Comparison of ENCODE assay signal across 9 cellular contexts in the genomic region with DNA sequence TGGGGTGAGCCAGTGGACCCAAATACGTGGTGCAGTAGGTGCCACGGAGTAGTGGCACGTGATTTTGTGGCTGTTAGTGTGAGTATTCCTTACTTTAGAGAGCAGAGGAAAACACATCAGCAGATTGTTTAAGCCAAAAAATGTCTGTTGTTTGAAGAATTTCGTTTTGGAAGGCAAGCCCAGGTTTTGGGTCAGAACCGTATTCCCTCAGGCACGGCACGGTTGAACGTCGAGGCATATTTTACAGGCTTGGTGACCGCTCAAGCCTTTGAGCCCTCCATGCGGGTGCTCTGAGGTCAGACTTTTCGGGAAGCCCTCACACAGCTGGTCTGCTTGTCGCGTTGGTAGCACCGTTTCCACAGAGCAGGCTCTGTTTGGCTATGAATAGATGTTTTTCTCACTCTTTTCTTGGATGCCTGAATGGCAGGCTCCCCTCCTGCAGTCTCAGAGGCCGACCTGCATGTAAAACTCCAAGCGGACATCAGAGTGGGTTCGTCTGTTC. TPM values are rescaled to one million over a fixed set of nuclear protein-coding genes. Genes with fewer than 3 reads are reported as not detected.
A peak's percentile ranks its signal among the peaks of the same experiment; 100 is the strongest.
DNase-seq lines count a peak whose midpoint lies in the region; ATAC-seq and TF ChIP-seq lines count a peak whose summit lies in the region.
"Had no signal": no experiment of that assay in that cellular context is flagged by ENCODE, and none has a peak within 500 bp of the region (broad histone marks: within the 10 kb centered on the region; RNA-seq: fewer than 3 reads in every experiment).

No MANE protein-coding gene starts in this region.

- H3K36me3 Mint-ChIP-seq in stimulated activated naive CD8-positive, alpha-beta T cell treated with anti-CD3 and anti-CD28 coated beads, Interleukin-15, Interleukin-2, amounts not matched to agents 100 ng/mL and 50 ng/mL, for 24 hours (ENCODE audit: low read depth), result no peaks in the 10 kb centered on the region
- H3K36me3 Mint-ChIP-seq in endodermal cell (ENCODE audit: low read depth) (no peaks in the 10 kb centered on the region), nephron progenitor cell (ENCODE audit: low read depth) (peaks cover 10% of the 10 kb centered on the region)

- TF ChIP-seq CTCF in endodermal cell (conservative IDR thresholded peaks at IDR 0.05), result no peak
- TF ChIP-seq CTCF in nephron progenitor cell (IDR thresholded peaks at IDR 0.05), result no peak

- H3K9ac ChIP-seq in endodermal cell (ENCODE audit: extremely low read depth, low read length, poor library complexity, severe bottlenecking), result no peak overlapping the region

- ATAC-seq in stimulated activated naive CD8-positive, alpha-beta T cell treated with anti-CD3 and anti-CD28 coated beads, Interleukin-15, amount 100 ng/mL, for 72 hours, result no peak
- ATAC-seq in GM21447 (IDR thresholded peaks at IDR 0.05; ENCODE audit: unreplicated experiment), result no peak

- peaks cover 72% of the 10 kb centered on the region for H3K4me1 Mint-ChIP-seq in stimulated activated naive CD8-positive, alpha-beta T cell treated with anti-CD3 and anti-CD28 coated beads, Interleukin-15, Interleukin-2, amounts not matched to agents 100 ng/mL and 50 ng/mL, for 24 hours (ENCODE audit: low read depth)
- H3K4me1 Mint-ChIP-seq in stimulated activated naive CD8-positive, alpha-beta T cell treated with anti-CD3 and anti-CD28 coated beads, Interleukin-15, amount 100 ng/mL, for 72 hours, result peaks cover 64% of the 10 kb centered on the region
- H3K4me1 Mint-ChIP-seq in endodermal cell (peaks cover 2% of the 10 kb centered on the region), nephron progenitor cell (peaks cover 53% of the 10 kb centered on the region)

- H3K27ac Mint-ChIP-seq in stimulated activated naive CD8-positive, alpha-beta T cell treated with anti-CD3 and anti-CD28 coated beads, Interleukin-15, Interleukin-2, amounts not matched to agents 100 ng/mL and 50 ng/mL, for 24 hours, result peak overlapping the region; percentile 99
- peak overlapping the region in 1 of 2 donors; percentile 99 for H3K27ac Mint-ChIP-seq in stimulated activated naive CD8-positive, alpha-beta T cell treated with anti-CD3 and anti-CD28 coated beads, Interleukin-15, amount 100 ng/mL, for 72 hours
- H3K27ac Mint-ChIP-seq in endodermal cell (no peak overlapping the region), nephron progenitor cell (peak overlapping the region; percentile 39)

- no peak overlapping the region for H3K4me3 ChIP-seq in endodermal cell (ENCODE audit: low read length)

- H3K27ac ChIP-seq in endodermal cell (ENCODE audit: low read depth, low read length), result peak overlapping the region; percentile 80

- no peak for DNase-seq in stimulated activated naive CD8-positive, alpha-beta T cell treated with anti-CD3 and anti-CD28 coated beads, Interleukin-15, amount 100 ng/mL, for 72 hours
- DNase-seq in endodermal cell, result no peak
- no peak for DNase-seq in nephron progenitor cell
- DNase-seq in mesenteric fat pad (ENCODE audit: low spot score), result no peak
- no peak for DNase-seq in T1000 (lab: John Stamatoyannopoulos, UW)
- no peak for DNase-seq in NOMO-1 treated with dmso at 0.1 percent for 144 hours (lab: John Stamatoyannopoulos, UW; ENCODE audit: unreplicated experiment)
- DNase-seq: COR-L47 had no signal

- H3K9me3 ChIP-seq in endodermal cell (ENCODE audit: control insufficient read depth, low read length), result no peaks in the 10 kb centered on the region

- no peaks in the 10 kb centered on the region for H3K27me3 ChIP-seq in endodermal cell (ENCODE audit: control insufficient read depth, insufficient read depth, low read length, poor library complexity, severe bottlenecking)

- peak overlapping the region; percentile 35 for H3K4me3 Mint-ChIP-seq in stimulated activated naive CD8-positive, alpha-beta T cell treated with anti-CD3 and anti-CD28 coated beads, Interleukin-15, Interleukin-2, amounts not matched to agents 100 ng/mL and 50 ng/mL, for 24 hours
- H3K4me3 Mint-ChIP-seq in stimulated activated naive CD8-positive, alpha-beta T cell treated with anti-CD3 and anti-CD28 coated beads, Interleukin-15, amount 100 ng/mL, for 72 hours, result peak overlapping the region in 1 of 2 donors; percentile 54
- H3K4me3 Mint-ChIP-seq in endodermal cell (no peak overlapping the region), nephron progenitor cell (no peak overlapping the region)

- WGBS in endodermal cell (ENCODE audit: insufficient coverage in 1 of 2, insufficient read length in 1 of 2), 2 experiments, result 90 to 92% methylated on average over 12 to 18 of the region's 18 CpGs

- no peaks in the 10 kb centered on the region for H3K4me1 ChIP-seq in endodermal cell (ENCODE audit: control insufficient read depth, insufficient read depth, low read length)

- peaks cover 3% of the 10 kb centered on the region for H3K36me3 ChIP-seq in endodermal cell (ENCODE audit: control insufficient read depth, insufficient read depth, low read length)

- no peaks in the 10 kb centered on the region for H3K9me3 Mint-ChIP-seq in stimulated activated naive CD8-positive, alpha-beta T cell treated with anti-CD3 and anti-CD28 coated beads, Interleukin-15, Interleukin-2, amounts not matched to agents 100 ng/mL and 50 ng/mL, for 24 hours
- H3K9me3 Mint-ChIP-seq in stimulated activated naive CD8-positive, alpha-beta T cell treated with anti-CD3 and anti-CD28 coated beads, Interleukin-15, amount 100 ng/mL, for 72 hours, result no peaks in the 10 kb centered on the region
- H3K9me3 Mint-ChIP-seq in endodermal cell (no peaks in the 10 kb centered on the region), nephron progenitor cell (peaks cover 5% of the 10 kb centered on the region)

- no peaks in the 10 kb centered on the region for H3K27me3 Mint-ChIP-seq in stimulated activated naive CD8-positive, alpha-beta T cell treated with anti-CD3 and anti-CD28 coated beads, Interleukin-15, Interleukin-2, amounts not matched to agents 100 ng/mL and 50 ng/mL, for 24 hours
- no peaks in the 10 kb centered on the region for H3K27me3 Mint-ChIP-seq in stimulated activated naive CD8-positive, alpha-beta T cell treated with anti-CD3 and anti-CD28 coated beads, Interleukin-15, amount 100 ng/mL, for 72 hours
- H3K27me3 Mint-ChIP-seq in endodermal cell (ENCODE audit: insufficient read depth) (no peaks in the 10 kb centered on the region), nephron progenitor cell (ENCODE audit: low read depth, poor library complexity) (peaks cover 2% of the 10 kb centered on the region)

RNA-seq across cellular contexts. Expression of gene NEK6, which starts 27.2 kb away (rescaled TPM):
- total RNA-seq in endodermal cell (10 to 100 TPM; 17.1 to 32.5 TPM), mesenteric fat pad (97.9 TPM)
- 18.7 TPM for polyA plus RNA-seq in endodermal cell (2013, experiment 1 of 2)
- polyA plus RNA-seq in endodermal cell (2013, experiment 2 of 2), result 19.7 TPM
